15 cellular contexts compared by ENCODE assay signal in genomic region chr7:150945171-150945852, GRCh38. TPM values are rescaled to one million over a fixed set of nuclear protein-coding genes. Genes with fewer than 3 reads are reported as not detected.
A peak's percentile ranks its signal among the peaks of the same experiment; 100 is the strongest.
DNase-seq lines count a peak whose midpoint lies in the region; ATAC-seq, FAIRE-seq and TF ChIP-seq lines count a peak whose summit lies in the region.
"Had no signal": no experiment of that assay in that cellular context is flagged by ENCODE, and none has a peak within 500 bp of the region (broad histone marks: within the 10 kb centered on the region; RNA-seq: fewer than 3 reads in every experiment).

No MANE protein-coding gene starts in this region.

- no peak for TF ChIP-seq EP300 in SK-N-SH (IDR thresholded peaks at IDR 0.05; ENCODE audit: borderline replicate concordance in 1 of 2, low read depth in 1 of 2, low read length in 1 of 2)
- TF ChIP-seq EP300 in HepG2 (IDR thresholded peaks at IDR 0.05; ENCODE audit: low read depth in 2 of 2, low read length in 2 of 2): no peak
- no peak for TF ChIP-seq EP300 in HepG2 (CRISPR knock-in tag; IDR thresholded peaks at IDR 0.05; ENCODE audit: borderline replicate concordance)

- no peak overlapping the region for H3K4me2 ChIP-seq in SK-N-SH
- no peak overlapping the region for H3K4me2 ChIP-seq in astrocyte (ENCODE audit: low read length)
- 0 out of 2 replicates have a peak overlapping the region, but pooled peaks have one; percentile 7 for H3K4me2 ChIP-seq in HepG2 (ENCODE audit: low read depth, low read length)

- peaks cover 5% of the 10 kb centered on the region for H3K4me1 Mint-ChIP-seq in astrocyte (ENCODE audit: low read depth, unreplicated experiment)

- WGBS in SK-N-SH (ENCODE audit: low lambda C conversion rate): 61% methylated on average over 12 of the region's 19 CpGs
- 21% methylated on average over 13 of the region's 19 CpGs for WGBS in HepG2 (ENCODE audit: low lambda C conversion rate)
- WGBS in spleen, 5 donors: 53 to 61% (median 58%) methylated on average over 15 to 19 of the region's 19 CpGs

- POLR2A ChIA-PET in SK-N-SH (lab: Yijun Ruan, JAX) (interaction anchor here (0.6 to 2.6 kb wide), 10 partner anchors 8 to 158 kb away, joined by 3 to 14 read pairs (median 6); no protein-coding TSS in a partner anchor), HepG2 (lab: Yijun Ruan, JAX) (no interaction called here)

- peaks cover 12% of the 10 kb centered on the region for H3K27me3 Mint-ChIP-seq in astrocyte (ENCODE audit: low read depth, unreplicated experiment)

- TF ChIP-seq CTCF in SK-N-SH (IDR thresholded peaks at IDR 0.05) (no peak), astrocyte (IDR thresholded peaks at IDR 0.05; ENCODE audit: insufficient read depth, low read depth, low read length) (no peak), HepG2 (CRISPR knock-in tag; IDR thresholded peaks at IDR 0.05) (no peak), spleen (IDR thresholded peaks at IDR 0.05 in 8 of 11, conservative IDR thresholded peaks at IDR 0.05 in 3 of 11) (no peak)

- CTCF ChIA-PET in SK-N-SH (lab: Yijun Ruan, JAX) (interaction anchor here (0.7 to 6.6 kb wide), 19 partner anchors 8 to 660 kb away, joined by 3 to 84 read pairs (median 8); partner anchors contain the start of gene NOS3), HepG2 (lab: Yijun Ruan, JAX; ENCODE audit: low intra/inter-chr PET ratio, low total read pairs) (no interaction called here)

- H3K9ac ChIP-seq in SK-N-SH (no peak overlapping the region), astrocyte (ENCODE audit: low read length) (no peak overlapping the region), HepG2 (ENCODE audit: insufficient read depth, low read depth, low read length) (no peak overlapping the region)

- H3K4me1 ChIP-seq in SK-N-SH (ENCODE audit: control insufficient read depth in 1 of 2, insufficient read depth in 2 of 2, low read depth in 1 of 2, low read length in 1 of 2) (peaks cover 0 to 93% of the 10 kb centered on the region in 2 experiments; a peak in 2 of 4 replicates), astrocyte (ENCODE audit: insufficient read depth, low read length) (peaks cover 2% of the 10 kb centered on the region), HepG2 (ENCODE audit: insufficient read depth, low read length) (no peaks in the 10 kb centered on the region), spleen (peaks cover 0 to 14% (median 7%) of the 10 kb centered on the region in 6 donors)

- no peaks in the 10 kb centered on the region for H3F3A ChIP-seq in SK-N-SH (replicated peaks; ENCODE audit: insufficient read depth)

- H3K4me3 ChIP-seq in SK-N-SH (ENCODE audit: low read depth in 2 of 2, low read length in 1 of 2) (no peak overlapping the region), astrocyte (ENCODE audit: insufficient read depth, low read depth, low read length) (no peak overlapping the region), HepG2 (replicated peaks in 1 of 3; ENCODE audit: insufficient read depth in 1 of 3, low read depth in 2 of 3, low read length in 3 of 3) (no peak overlapping the region), spleen (no peak overlapping the region)
- H3K4me3 ChIP-seq: adrenal gland had no signal

- H2AFZ ChIP-seq in SK-N-SH (ENCODE audit: low read depth) (no peak overlapping the region), astrocyte (ENCODE audit: low read depth, low read length) (peak overlapping the region; percentile 47), HepG2 (ENCODE audit: low read length) (no peak overlapping the region)

- H3K79me2 ChIP-seq in SK-N-SH (ENCODE audit: insufficient read depth): no peaks in the 10 kb centered on the region
- H3K79me2 ChIP-seq in astrocyte (ENCODE audit: insufficient read depth, low read length): no peaks in the 10 kb centered on the region
- H3K79me2 ChIP-seq in HepG2 (ENCODE audit: insufficient read depth, low read length): no peaks in the 10 kb centered on the region

- H3K4me3 Mint-ChIP-seq in astrocyte (ENCODE audit: unreplicated experiment): no peak overlapping the region
- H3K4me3 Mint-ChIP-seq: activated CD8-positive, alpha-beta memory T cell treated with anti-CD3 and anti-CD28 coated beads, Interleukin-2, amount 10 ng/mL, durations not matched to agents 7 days and 5 days had no signal

- H4K20me1 ChIP-seq in SK-N-SH (ENCODE audit: insufficient read depth) (no peaks in the 10 kb centered on the region), astrocyte (ENCODE audit: insufficient read depth, low read length) (no peaks in the 10 kb centered on the region), HepG2 (ENCODE audit: insufficient read depth, low read length) (no peaks in the 10 kb centered on the region)

- FAIRE-seq in astrocyte (lab: Jason Lieb, UNC) (no peak), HepG2 (lab: Jason Lieb, UNC) (no peak)
- FAIRE-seq: G401.6 had no signal

- TF ChIP-seq RAD21 in SK-N-SH (IDR thresholded peaks at IDR 0.05; ENCODE audit: low read length) (no peak), HepG2 (CRISPR knock-in tag; IDR thresholded peaks at IDR 0.05) (no peak)

- no peaks in the 10 kb centered on the region for H3K36me3 ChIP-seq in SK-N-SH (replicated peaks in 1 of 2; ENCODE audit: control insufficient read depth in 1 of 2, insufficient read depth in 2 of 2, low read length in 1 of 2)
- no peaks in the 10 kb centered on the region for H3K36me3 ChIP-seq in astrocyte (ENCODE audit: insufficient read depth, low read length)
- H3K36me3 ChIP-seq in HepG2 (replicated peaks in 1 of 2; ENCODE audit: control insufficient read depth in 1 of 2, insufficient read depth in 2 of 2, low read length in 2 of 2): no peaks in the 10 kb centered on the region
- no peaks in the 10 kb centered on the region for H3K36me3 ChIP-seq in spleen
- H3K36me3 ChIP-seq: adrenal gland had no signal

- no peaks in the 10 kb centered on the region for H3K9me2 ChIP-seq in SK-N-SH

- TF ChIP-seq POLR2A in HepG2 (IDR thresholded peaks at IDR 0.05; ENCODE audit: insufficient read depth in 1 of 2, low read depth in 2 of 2, low read length in 2 of 2) (no peak), spleen (IDR thresholded peaks at IDR 0.05) (no peak)

- H3K36me3 Mint-ChIP-seq in astrocyte (ENCODE audit: low read depth, unreplicated experiment): peaks cover 3% of the 10 kb centered on the region
- H3K36me3 Mint-ChIP-seq: activated CD8-positive, alpha-beta memory T cell treated with anti-CD3 and anti-CD28 coated beads, Interleukin-2, amount 10 ng/mL, durations not matched to agents 7 days and 5 days had no signal

- ATAC-seq in SK-N-SH treated with all-trans-retinoic acid at 6 μM for 48 hours (no peak), HepG2 (no peak), GM21526 (IDR thresholded peaks at IDR 0.05; ENCODE audit: low FRiP score, unreplicated experiment) (no peak), HG03442 (IDR thresholded peaks at IDR 0.05; ENCODE audit: unreplicated experiment) (no peak)
- ATAC-seq: activated CD8-positive, alpha-beta memory T cell treated with anti-CD3 and anti-CD28 coated beads, Interleukin-2, amount 10 ng/mL, durations not matched to agents 7 days and 5 days had no signal

- in situ Hi-C loops in HepG2 (cut with HindIII; ENCODE audit: extremely low pct_ligation_motif_present, low pct_unique_long_range_greater_than_20kb): no loop called here

- H3K9me3 Mint-ChIP-seq in astrocyte (ENCODE audit: unreplicated experiment): no peaks in the 10 kb centered on the region

- no peaks in the 10 kb centered on the region for H3K9me3 ChIP-seq in SK-N-SH
- H3K9me3 ChIP-seq in astrocyte (ENCODE audit: insufficient read depth, low read depth, low read length): no peaks in the 10 kb centered on the region
- no peaks in the 10 kb centered on the region for H3K9me3 ChIP-seq in HepG2 (ENCODE audit: low read length)
- no peaks in the 10 kb centered on the region for H3K9me3 ChIP-seq in spleen
- H3K9me3 ChIP-seq: adrenal gland had no signal

- H3K27me3 ChIP-seq in SK-N-SH (ENCODE audit: insufficient read depth): 0 out of 2 replicates have a peak, but pooled peaks cover 7% of the 10 kb centered on the region
- peaks cover 3% of the 10 kb centered on the region for H3K27me3 ChIP-seq in astrocyte (ENCODE audit: insufficient read depth, low read length)
- peaks cover 11 to 69% of the 10 kb centered on the region in 2 experiments for H3K27me3 ChIP-seq in HepG2 (ENCODE audit: control insufficient read depth in 1 of 2, insufficient read depth in 2 of 2, low read length in 2 of 2)
- H3K27me3 ChIP-seq in spleen (replicated peaks in 1 of 7): peaks cover 0 to 37% (median 10%) of the 10 kb centered on the region in 7 donors
- H3K27me3 ChIP-seq: adrenal gland had no signal

- H3K27ac ChIP-seq in SK-N-SH (ENCODE audit: low read depth in 2 of 2, low read length in 1 of 2): peak overlapping the region in 1 of 2 experiments; percentile 99; a peak in 2 of 4 replicates
- H3K27ac ChIP-seq in astrocyte (ENCODE audit: low read depth, low read length): no peak overlapping the region
- H3K27ac ChIP-seq in HepG2 (ENCODE audit: extremely low read length, insufficient read depth, low read length): no peak overlapping the region
- H3K27ac ChIP-seq in spleen: no peak overlapping the region
- H3K27ac ChIP-seq: VCaP had no signal

- no peak overlapping the region for H3K27ac Mint-ChIP-seq in astrocyte (ENCODE audit: unreplicated experiment)
- H3K27ac Mint-ChIP-seq: activated CD8-positive, alpha-beta memory T cell treated with anti-CD3 and anti-CD28 coated beads, Interleukin-2, amount 10 ng/mL, durations not matched to agents 7 days and 5 days had no signal

- BruUV-seq in HepG2 (replicated peaks; lab: Mats Ljungman, UMichigan): no TSS peak

- intact Hi-C loops in HepG2 (cut with micrococcal nuclease; ENCODE audit: unreplicated experiment): no loop called here
- intact Hi-C loops in spleen (cut with DNase I; ENCODE audit: low total_unique reads): no loop called here

- DNase-seq in SK-N-SH (peak; percentile 46), astrocyte (ENCODE audit: low read depth) (no peak), HepG2 (ENCODE audit: low spot score) (no peak), spleen (peak; percentile 69), NCI-H2107 treated with DMSO at 0.1 percent for 48 hours (lab: John Stamatoyannopoulos, UW; ENCODE audit: unreplicated experiment) (no peak)
- DNase-seq: 8988T; activated CD8-positive, alpha-beta memory T cell treated with anti-CD3 and anti-CD28 coated beads, Interleukin-2, amount 10 ng/mL, durations not matched to agents 7 days and 5 days; stimulated activated naive CD4-positive, alpha-beta T cell treated with Interleukin-2 at 50 U/mL for 16 hours had no signal

RNA-seq across cellular contexts. Expression of gene KCNH2, which starts 32.8 kb away (rescaled TPM):
- polyA plus RNA-seq in SK-N-SH (2012; rRNA removed) (2.2 and 6.4 TPM in 2 replicates), HepG2 (2011; rRNA removed) (0.09 and 0.12 TPM in 2 replicates), spleen (1 to 10 TPM in 2 of 3 donors, under 1 TPM in 1; 0.67 to 2.5 (median 1.3) TPM)
- polyA plus RNA-seq in SK-N-SH (2012; cell fraction: cytosol; rRNA removed): 2.8 and 8.3 TPM in 2 replicates
- 4.1 and 6.1 TPM in 2 replicates for polyA plus RNA-seq in SK-N-SH (2012; cell fraction: nucleus; rRNA removed)
- total RNA-seq in astrocyte (4.5 and 4.6 TPM in 2 replicates), HepG2 (2016; rRNA removed; fragmentation: Illumina TruSeq; extraction: Trizol) (0.11 TPM in 1 of 2 replicates, not detected in the other), spleen (1 to 10 TPM; 1.6 to 5.1 (median 2.8) TPM)
- not detected in 2 replicates for total RNA-seq in HepG2 (2016; cell fraction: cytosol; rRNA removed; fragmentation: Illumina TruSeq; extraction: Trizol; ENCODE audit: low read depth)
- total RNA-seq in HepG2 (2016; cell fraction: insoluble cytoplasmic fraction; rRNA removed; fragmentation: Illumina TruSeq; extraction: Trizol): 0.13 TPM in 1 of 2 replicates, not detected in the other
- total RNA-seq in HepG2 (2016; cell fraction: membrane; rRNA removed; fragmentation: Illumina TruSeq; extraction: Trizol): 0.07 and 0.09 TPM in 2 replicates
- 0.09 and 0.28 TPM in 2 replicates for total RNA-seq in HepG2 (2016; cell fraction: nucleus; rRNA removed; fragmentation: Illumina TruSeq; extraction: Trizol)
- polyA plus RNA-seq in HepG2 (2011; cell fraction: cytosol; rRNA removed): 0.09 and 0.11 TPM in 2 replicates
- 0.32 and 0.38 TPM in 2 replicates for polyA plus RNA-seq in HepG2 (2011; cell fraction: nucleus; rRNA removed)
- polyA plus RNA-seq in HepG2 (2012): 0.07 TPM in 1 of 2 replicates, not detected in the other
- 0.03 TPM in 1 of 2 replicates, not detected in the other for polyA plus RNA-seq in HepG2 (2016; cell fraction: cytosol; fragmentation: Illumina TruSeq; extraction: Trizol; ENCODE audit: low read depth)
- not detected in 2 replicates for polyA plus RNA-seq in HepG2 (2016; cell fraction: insoluble cytoplasmic fraction; fragmentation: Illumina TruSeq; extraction: Trizol; ENCODE audit: low read depth)
- polyA plus RNA-seq in HepG2 (2016; cell fraction: membrane; fragmentation: Illumina TruSeq; extraction: Trizol; ENCODE audit: low read depth): 0.06 TPM in 1 of 2 replicates, not detected in the other
- not detected in 2 replicates for polyA plus RNA-seq in HepG2 (2016; cell fraction: nucleus; fragmentation: Illumina TruSeq; extraction: Trizol; ENCODE audit: insufficient read depth, low read depth)
- 0.74 and 1.2 TPM in 2 replicates for polyA minus RNA-seq in HepG2 (2011; rRNA and poly(A)+ RNA removed; ENCODE audit: low replicate concordance)
- 0.30 TPM in 1 of 2 replicates, not detected in the other for polyA minus RNA-seq in HepG2 (2011; cell fraction: cytosol; rRNA and poly(A)+ RNA removed)
- polyA minus RNA-seq in HepG2 (2011; cell fraction: nucleus; rRNA and poly(A)+ RNA removed): 0.13 TPM in 1 of 2 replicates, not detected in the other

RNA-seq across cellular contexts. Expression of gene NOS3, which starts 45.5 kb away (rescaled TPM):
- 0.15 and 0.41 TPM in 2 replicates for polyA plus RNA-seq in SK-N-SH (2012; rRNA removed)
- 0.01 and 0.24 TPM in 2 replicates for polyA plus RNA-seq in SK-N-SH (2012; cell fraction: cytosol; rRNA removed)
- polyA plus RNA-seq in SK-N-SH (2012; cell fraction: nucleus; rRNA removed): 0.09 and 0.13 TPM in 2 replicates
- 1.8 and 2.0 TPM in 2 replicates for total RNA-seq in astrocyte
- 3.7 and 4.8 TPM in 2 replicates for total RNA-seq in HepG2 (2016; rRNA removed; fragmentation: Illumina TruSeq; extraction: Trizol)
- total RNA-seq in HepG2 (2016; cell fraction: cytosol; rRNA removed; fragmentation: Illumina TruSeq; extraction: Trizol; ENCODE audit: low read depth): 2.6 and 2.9 TPM in 2 replicates
- total RNA-seq in HepG2 (2016; cell fraction: insoluble cytoplasmic fraction; rRNA removed; fragmentation: Illumina TruSeq; extraction: Trizol): 4.2 and 4.4 TPM in 2 replicates
- total RNA-seq in HepG2 (2016; cell fraction: membrane; rRNA removed; fragmentation: Illumina TruSeq; extraction: Trizol): 3.6 and 5.1 TPM in 2 replicates
- total RNA-seq in HepG2 (2016; cell fraction: nucleus; rRNA removed; fragmentation: Illumina TruSeq; extraction: Trizol): 3.2 and 5.3 TPM in 2 replicates
- polyA plus RNA-seq in HepG2 (2011; rRNA removed): 7.5 and 10.1 TPM in 2 replicates
- polyA plus RNA-seq in HepG2 (2011; cell fraction: cytosol; rRNA removed): 5.8 and 10.0 TPM in 2 replicates
- 17.6 and 19.9 TPM in 2 replicates for polyA plus RNA-seq in HepG2 (2011; cell fraction: nucleus; rRNA removed)
- polyA plus RNA-seq in HepG2 (2012): 4.8 and 5.0 TPM in 2 replicates
- 3.9 and 4.8 TPM in 2 replicates for polyA plus RNA-seq in HepG2 (2016; cell fraction: cytosol; fragmentation: Illumina TruSeq; extraction: Trizol; ENCODE audit: low read depth)
- 7.8 and 8.1 TPM in 2 replicates for polyA plus RNA-seq in HepG2 (2016; cell fraction: insoluble cytoplasmic fraction; fragmentation: Illumina TruSeq; extraction: Trizol; ENCODE audit: low read depth)
- 5.6 and 8.0 TPM in 2 replicates for polyA plus RNA-seq in HepG2 (2016; cell fraction: membrane; fragmentation: Illumina TruSeq; extraction: Trizol; ENCODE audit: low read depth)
- 5.7 and 8.2 TPM in 2 replicates for polyA plus RNA-seq in HepG2 (2016; cell fraction: nucleus; fragmentation: Illumina TruSeq; extraction: Trizol; ENCODE audit: insufficient read depth, low read depth)
- 0.65 and 23.1 TPM in 2 replicates for polyA minus RNA-seq in HepG2 (2011; rRNA and poly(A)+ RNA removed; ENCODE audit: low replicate concordance)
- 8.4 and 12.0 TPM in 2 replicates for polyA minus RNA-seq in HepG2 (2011; cell fraction: cytosol; rRNA and poly(A)+ RNA removed)
- 5.0 and 6.3 TPM in 2 replicates for polyA minus RNA-seq in HepG2 (2011; cell fraction: nucleus; rRNA and poly(A)+ RNA removed)
- 100 to 1,000 TPM; 106 to 455 (median 187) TPM for total RNA-seq in spleen
- polyA plus RNA-seq in spleen: 10 to 100 TPM; 11.9 to 81.1 (median 28.4) TPM
- total RNA-seq: M059J had no signal

Comparison
In these comparisons a context has a peak if more than half of its experiments do, and no peak if none do; other contexts are left out.
1. DNase-seq: peak in SK-N-SH (single experiment) and spleen (single experiment); none in astrocyte (single experiment), HepG2 (single experiment) and NCI-H2107 treated with DMSO at 0.1 percent for 48 hours (single experiment).
2. RNA of gene NOS3, which starts 45.5 kb away (total RNA-seq): 106 to 455 TPM in spleen; 2.6 to 5.3 TPM in HepG2 and 1.8 to 2.0 TPM in astrocyte; every median in the first group is over 10 times any median in the second.